20 cellular contexts compared by ENCODE assay signal in genomic region chr5:173114536-173114935, GRCh38. TPM values are rescaled to one million over a fixed set of nuclear protein-coding genes. Genes with fewer than 3 reads are reported as not detected.
DNase-seq lines count a peak whose midpoint lies in the region; ATAC-seq and TF ChIP-seq lines count a peak whose summit lies in the region.
"Had no signal": no experiment of that assay in that cellular context is flagged by ENCODE, and none has a peak within 500 bp of the region (broad histone marks: within the 10 kb centered on the region; RNA-seq: fewer than 3 reads in every experiment).

No MANE protein-coding gene starts in this region.

- H3K27me3 ChIP-seq in DOHH2 (ENCODE audit: control insufficient read depth, low read length): no peaks in the 10 kb centered on the region
- H3K27me3 ChIP-seq in OCI-LY1 (ENCODE audit: insufficient read depth, low read length): no peaks in the 10 kb centered on the region

- H3K4me1 ChIP-seq in DOHH2 (ENCODE audit: control insufficient read depth, low read length) (peaks cover 24% of the 10 kb centered on the region), OCI-LY1 (ENCODE audit: insufficient read depth, low read length, severe bottlenecking) (peaks cover 15% of the 10 kb centered on the region)

- ATAC-seq in memory B cell (ENCODE audit: low read depth): no peak

- H4K20me1 ChIP-seq in DOHH2 (ENCODE audit: control insufficient read depth, insufficient read depth, low read depth, low read length) (no peaks in the 10 kb centered on the region), OCI-LY1 (ENCODE audit: insufficient read depth, low read length) (no peaks in the 10 kb centered on the region)

- H3K9ac ChIP-seq in OCI-LY1 (ENCODE audit: low read length): no peak overlapping the region
- H3K9ac ChIP-seq: KMS-11 had no signal

- no peaks in the 10 kb centered on the region for H3K27me3 Mint-ChIP-seq in memory B cell

- peaks cover 3% of the 10 kb centered on the region for H3K36me3 ChIP-seq in DOHH2 (ENCODE audit: control insufficient read depth, low read length)
- peaks cover 7% of the 10 kb centered on the region; the same call in 1 of the 2 replicates for H3K36me3 ChIP-seq in OCI-LY1 (ENCODE audit: insufficient read depth, low read length)

- intact Hi-C loops in posterior cingulate gyrus (cut with DNase I) (no loop called here), posterior vena cava (cut with DNase I) (no loop called here)

- H3K27ac ChIP-seq in DOHH2 (ENCODE audit: low read depth, low read length): peak overlapping the region; percentile 67
- H3K27ac ChIP-seq in OCI-LY1 (ENCODE audit: low read depth, low read length, poor library complexity, severe bottlenecking): peak overlapping the region; percentile 24
- H3K27ac ChIP-seq: C4-2B, KMS-11, SK-N-MC had no signal

- peaks cover 18% of the 10 kb centered on the region for H3F3A ChIP-seq in DOHH2 (ENCODE audit: control insufficient read depth, insufficient read depth)
- H3F3A ChIP-seq in OCI-LY1 (ENCODE audit: insufficient read depth, low read length): no peaks in the 10 kb centered on the region

- H3K9me2 ChIP-seq in DOHH2 (replicated peaks; ENCODE audit: control insufficient read depth, low read length) (no peaks in the 10 kb centered on the region), OCI-LY1 (ENCODE audit: low read depth, low read length) (no peaks in the 10 kb centered on the region)

- H3K36me3 Mint-ChIP-seq in memory B cell: peaks cover 57% of the 10 kb centered on the region

- H3K4me3 ChIP-seq in DOHH2 (ENCODE audit: low read length): no peak overlapping the region
- no peak overlapping the region for H3K4me3 ChIP-seq in OCI-LY1 (ENCODE audit: low read depth, low read length, poor library complexity, severe bottlenecking)
- H3K4me3 ChIP-seq: SK-N-MC had no signal

- no peaks in the 10 kb centered on the region for H3K9me3 ChIP-seq in DOHH2 (ENCODE audit: control insufficient read depth, insufficient read depth, low read length)
- peaks cover 4% of the 10 kb centered on the region for H3K9me3 ChIP-seq in OCI-LY1 (ENCODE audit: low read length)

- no peaks in the 10 kb centered on the region for H3K9me3 Mint-ChIP-seq in memory B cell

- TF ChIP-seq CTCF in DOHH2 (IDR thresholded peaks at IDR 0.05; ENCODE audit: low read depth, low read length, poor library complexity, severe bottlenecking): no peak
- TF ChIP-seq CTCF in OCI-LY1 (IDR thresholded peaks at IDR 0.05; ENCODE audit: low read length): no peak

- DNase-seq in dermis blood vessel endothelial cell (peak; percentile 66), memory B cell (ENCODE audit: low spot score in 2 of 2) (no peak), posterior cingulate gyrus (no peak), NCI-H1105 (lab: John Stamatoyannopoulos, UW) (no peak), posterior vena cava (ENCODE audit: low spot score) (no peak)
- DNase-seq: ACHN, DMS 273 treated with DMSO at 0.1 percent for 48 hours, DND-41, MV-4-11, NCI-H1417 treated with DMSO at 0.1 percent for 48 hours, NCI-H187 treated with DMSO at 0.1 percent for 48 hours, NCI-H2227 treated with DMSO at 0.1 percent for 48 hours, NCI-H524, NCI-H82, SHP77 had no signal

- peak overlapping the region; percentile 31 for H3K4me2 ChIP-seq in DOHH2 (ENCODE audit: low read length)
- no peak overlapping the region for H3K4me2 ChIP-seq in OCI-LY1 (ENCODE audit: low read length)
- H3K4me2 ChIP-seq: KMS-11 had no signal

- peaks cover 2% of the 10 kb centered on the region for H3K4me1 Mint-ChIP-seq in memory B cell

- H2AFZ ChIP-seq in OCI-LY1 (ENCODE audit: low read length): no peak overlapping the region

- H3K27ac Mint-ChIP-seq in memory B cell: peak overlapping the region; percentile 53

- no peak overlapping the region for H3K4me3 Mint-ChIP-seq in memory B cell

- H3K79me2 ChIP-seq in DOHH2 (ENCODE audit: control insufficient read depth, low read length) (no peaks in the 10 kb centered on the region), OCI-LY1 (ENCODE audit: insufficient read depth, low read length) (no peaks in the 10 kb centered on the region)

RNA-seq across cellular contexts. Expression of gene BNIP1, which starts 29.8 kb away (rescaled TPM):
- total RNA-seq in dermis blood vessel endothelial cell (13.9 and 19.7 TPM in 2 replicates), posterior vena cava (10 to 100 TPM; 10.6 to 11.6 TPM)

RNA-seq across cellular contexts. Expression of gene CREBRF, which starts 58.4 kb away (rescaled TPM):
- total RNA-seq in dermis blood vessel endothelial cell (25.5 and 31.7 TPM in 2 replicates), posterior vena cava (10 to 100 TPM; 26.1 to 27.8 TPM)
